In genomic region chr10:35046074-35046473, GRCh38 we compare ENCODE assay signal across 26 cellular contexts. TPM values are rescaled to one million over a fixed set of nuclear protein-coding genes. Genes with fewer than 3 reads are reported as not detected.
DNase-seq lines count a peak whose midpoint lies in the region; ATAC-seq, FAIRE-seq and TF ChIP-seq lines count a peak whose summit lies in the region.
"Had no signal": no experiment of that assay in that cellular context is flagged by ENCODE, and none has a peak within 500 bp of the region (broad histone marks: within the 10 kb centered on the region; RNA-seq: fewer than 3 reads in every experiment).

No MANE protein-coding gene starts in this region.

- no peaks in the 10 kb centered on the region for H3K27me3 ChIP-seq in thyroid gland
- H3K27me3 ChIP-seq in transverse colon: no peaks in the 10 kb centered on the region
- H3K27me3 ChIP-seq: BLaER1 treated with 17β-estradiol and CSF1 and Interleukin-3, amounts not matched to agents 10 nM and 100 nM; MG63 had no signal

- H3K9me3 ChIP-seq in thyroid gland: no peaks in the 10 kb centered on the region
- H3K9me3 ChIP-seq in transverse colon: no peaks in the 10 kb centered on the region
- H3K9me3 ChIP-seq: MG63 had no signal

- ATAC-seq in activated naive CD8-positive, alpha-beta T cell treated with anti-CD3 and anti-CD28 coated beads, Interleukin-2, amount 50 U/mL, for 24 hours: no peak
- ATAC-seq in effector memory CD8-positive, alpha-beta T cell (replicated peaks): peak; percentile 35
- ATAC-seq: GM23338, PC-3 had no signal

- TF ChIP-seq POLR2A in GM12891 (IDR thresholded peaks at IDR 0.05; ENCODE audit: low read depth, low read length): no peak
- TF ChIP-seq POLR2A in thyroid gland (IDR thresholded peaks at IDR 0.05): no peak
- no peak for TF ChIP-seq POLR2A in transverse colon (IDR thresholded peaks at IDR 0.05)

- FAIRE-seq in GM12891 (lab: Jason Lieb, UNC): peak; percentile 58
- FAIRE-seq: A204.1 had no signal

- H3K4me3 ChIP-seq in thyroid gland (replicated peaks in 1 of 3) (no peak overlapping the region), transverse colon (no peak overlapping the region)
- H3K4me3 ChIP-seq: BLaER1 treated with 17β-estradiol and CSF1 and Interleukin-3, amounts not matched to agents 10 nM and 100 nM; GM23338; MG63 had no signal

- H3K36me3 ChIP-seq in thyroid gland: peaks cover 4% of the 10 kb centered on the region in 2 donors
- peaks cover 0 to 20% (median 6%) of the 10 kb centered on the region in 4 donors for H3K36me3 ChIP-seq in transverse colon

- intact Hi-C loops in thyroid gland (cut with DNase I): no loop called here
- intact Hi-C loops in transverse colon (cut with DNase I; ENCODE audit: low total_unique reads): no loop called here

- H3K27ac ChIP-seq in thyroid gland (peak overlapping the region in 2 of 3 donors; percentile 17 to 36), transverse colon (no peak overlapping the region)
- H3K27ac ChIP-seq: BLaER1 treated with 17β-estradiol and CSF1 and Interleukin-3, amounts not matched to agents 10 nM and 100 nM had no signal

- peaks cover 1% of the 10 kb centered on the region for H3K4me1 Mint-ChIP-seq in activated naive CD8-positive, alpha-beta T cell (ENCODE audit: low read depth)
- H3K4me1 Mint-ChIP-seq in activated naive CD8-positive, alpha-beta T cell treated with anti-CD3 and anti-CD28 coated beads, Interleukin-2, amount 50 U/mL, for 24 hours: no peaks in the 10 kb centered on the region
- peaks cover 11 to 18% of the 10 kb centered on the region in 2 donors for H3K4me1 Mint-ChIP-seq in effector memory CD8-positive, alpha-beta T cell (ENCODE audit: low read depth in 2 of 2)

- no peaks in the 10 kb centered on the region for H3K27me3 Mint-ChIP-seq in activated naive CD8-positive, alpha-beta T cell
- H3K27me3 Mint-ChIP-seq in activated naive CD8-positive, alpha-beta T cell treated with anti-CD3 and anti-CD28 coated beads, Interleukin-2, amount 50 U/mL, for 24 hours: no peaks in the 10 kb centered on the region
- no peaks in the 10 kb centered on the region for H3K27me3 Mint-ChIP-seq in effector memory CD8-positive, alpha-beta T cell
- H3K27me3 Mint-ChIP-seq: CD4-positive, alpha-beta T cell had no signal

- H3K4me3 Mint-ChIP-seq in activated naive CD8-positive, alpha-beta T cell: no peak overlapping the region
- H3K4me3 Mint-ChIP-seq in activated naive CD8-positive, alpha-beta T cell treated with anti-CD3 and anti-CD28 coated beads, Interleukin-2, amount 50 U/mL, for 24 hours: no peak overlapping the region
- no peak overlapping the region for H3K4me3 Mint-ChIP-seq in effector memory CD8-positive, alpha-beta T cell
- H3K4me3 Mint-ChIP-seq: CD4-positive, alpha-beta T cell; GM23338; H9; HFFc6 had no signal

- no peak for DNase-seq in activated naive CD8-positive, alpha-beta T cell treated with anti-CD3 and anti-CD28 coated beads, Interleukin-2, amount 50 U/mL, for 24 hours
- DNase-seq in GM12891 (ENCODE audit: insufficient read length, low spot score): no peak
- no peak for DNase-seq in effector memory CD8-positive, alpha-beta T cell
- DNase-seq in thyroid gland: no peak
- no peak for DNase-seq in anterior cingulate cortex (lab: John Stamatoyannopoulos, UW)
- DNase-seq in transverse colon: no peak
- DNase-seq: AML-193; CD4-positive, alpha-beta T cell; COR-L47; H9; HFFc6; KBM-7; MG63; NCI-H1105 treated with DMSO at 0.1 percent for 48 hours; NCI-H146; NCI-H1930; NCI-H2107; NCI-H446; NCI-H524 treated with DMSO at 0.1 percent for 48 hours; NCI-H774; NK-92 treated with Interleukin-12 subunit alpha and Interleukin-12 subunit beta, amount 100 ng/mL, for 24 hours; PC-3 had no signal

- TF ChIP-seq EP300 in transverse colon (IDR thresholded peaks at IDR 0.05; ENCODE audit: low read depth): no peak

- H3K36me3 Mint-ChIP-seq in activated naive CD8-positive, alpha-beta T cell: peaks cover 17% of the 10 kb centered on the region
- H3K36me3 Mint-ChIP-seq in activated naive CD8-positive, alpha-beta T cell treated with anti-CD3 and anti-CD28 coated beads, Interleukin-2, amount 50 U/mL, for 24 hours (ENCODE audit: low read depth): peaks cover 60% of the 10 kb centered on the region
- peaks cover 65% of the 10 kb centered on the region for H3K36me3 Mint-ChIP-seq in effector memory CD8-positive, alpha-beta T cell (ENCODE audit: insufficient read depth)

- H3K9me3 Mint-ChIP-seq in activated naive CD8-positive, alpha-beta T cell (ENCODE audit: low read depth): no peaks in the 10 kb centered on the region
- no peaks in the 10 kb centered on the region for H3K9me3 Mint-ChIP-seq in activated naive CD8-positive, alpha-beta T cell treated with anti-CD3 and anti-CD28 coated beads, Interleukin-2, amount 50 U/mL, for 24 hours
- H3K9me3 Mint-ChIP-seq in effector memory CD8-positive, alpha-beta T cell: no peaks in the 10 kb centered on the region
- H3K9me3 Mint-ChIP-seq: CD4-positive, alpha-beta T cell; GM23338; H9; HFFc6 had no signal

- TF ChIP-seq CTCF in thyroid gland (IDR thresholded peaks at IDR 0.05) (no peak), transverse colon (IDR thresholded peaks at IDR 0.05) (no peak)

- peak overlapping the region; percentile 23 for H3K27ac Mint-ChIP-seq in activated naive CD8-positive, alpha-beta T cell
- H3K27ac Mint-ChIP-seq in activated naive CD8-positive, alpha-beta T cell treated with anti-CD3 and anti-CD28 coated beads, Interleukin-2, amount 50 U/mL, for 24 hours: no peak overlapping the region
- peak overlapping the region; percentile 19 to 59 for H3K27ac Mint-ChIP-seq in effector memory CD8-positive, alpha-beta T cell
- H3K27ac Mint-ChIP-seq: CD4-positive, alpha-beta T cell; GM23338; H9; HFFc6 had no signal

- WGBS in thyroid gland, 2 donors: 76% methylated on average over 2 of the region's 2 CpGs
- WGBS in transverse colon (ENCODE audit: low coverage in 1 of 2), 2 donors: 75 to 100% methylated on average over 1 to 2 of the region's 2 CpGs

- H3K4me1 ChIP-seq in thyroid gland: peaks cover 16 to 18% of the 10 kb centered on the region in 2 donors
- peaks cover 0 to 7% (median 0%) of the 10 kb centered on the region in 4 donors for H3K4me1 ChIP-seq in transverse colon

- in situ Hi-C loops in transverse colon (cut with MboI; ENCODE audit: low pct_ligation_motif_present in 1 of 4, low pct_unique_long_range_greater_than_20kb in 1 of 4, low sequenced_read_pairs in 3 of 4): no loop called here

TF ChIP-seq in GM12891, 5 proteins besides CTCF, POLR2A, EP300 and RAD21:
- no peak for TF ChIP-seq TAF1 (IDR thresholded peaks at IDR 0.05; ENCODE audit: low read depth, low read length)
- no peak for TF ChIP-seq POLR2AphosphoS5 (IDR thresholded peaks at IDR 0.05; ENCODE audit: low read depth, low read length)

RNA-seq across cellular contexts. Expression of gene CUL2, which starts 44.1 kb away (rescaled TPM):
- 15.2 TPM for polyA plus RNA-seq in GM12891 (2012; ENCODE audit: low read depth, missing spikeins)
- total RNA-seq in thyroid gland (10 to 100 TPM; 16.5 to 19.0 (median 18.2) TPM), transverse colon (10 to 100 TPM in 2 of 4 donors, 1 to 10 TPM in 2; 6.0 to 15.4 (median 11.5) TPM)

Comparison
In these comparisons a context has a peak if more than half of its experiments do, and no peak if none do; other contexts are left out.
1. H3K27ac ChIP-seq: peak in thyroid gland (2 of 3); none in transverse colon (0 of 4).